In genomic region chr9:89615661-89616060, GRCh38 we compare ENCODE assay signal across 17 cellular contexts. TPM values are rescaled to one million over a fixed set of nuclear protein-coding genes. Genes with fewer than 3 reads are reported as not detected.
DNase-seq lines count a peak whose midpoint lies in the region; ATAC-seq, FAIRE-seq and TF ChIP-seq lines count a peak whose summit lies in the region.
"Had no signal": no experiment of that assay in that cellular context is flagged by ENCODE, and none has a peak within 500 bp of the region (broad histone marks: within the 10 kb centered on the region; RNA-seq: fewer than 3 reads in every experiment).

No MANE protein-coding gene starts in this region.

- H3K4me3 Mint-ChIP-seq in endodermal cell = no peak overlapping the region
- no peak overlapping the region for H3K4me3 Mint-ChIP-seq in CD14-positive monocyte
- H3K4me3 Mint-ChIP-seq: CD4-positive, alpha-beta T cell; H9 had no signal

- FAIRE-seq in HTR-8/SVneo (lab: Jason Lieb, UNC) = no peak
- FAIRE-seq: GM12878, GM19239 had no signal

- ATAC-seq in left ventricle myocardium superior (peak; percentile 42), heart left ventricle (no peak), HG02973 (IDR thresholded peaks at IDR 0.05; ENCODE audit: unreplicated experiment) (no peak), HG03442 (IDR thresholded peaks at IDR 0.05; ENCODE audit: unreplicated experiment) (no peak)
- ATAC-seq: GM12878 had no signal

- H3K9ac ChIP-seq in endodermal cell (ENCODE audit: extremely low read depth, low read length, poor library complexity, severe bottlenecking) (no peak overlapping the region), liver (ENCODE audit: low read depth in 1 of 2, low read length in 2 of 2) (no peak overlapping the region)
- H3K9ac ChIP-seq: BLaER1 treated with 17β-estradiol and CSF1 and Interleukin-3, amounts not matched to agents 10 nM and 100 nM had no signal

- H3K27ac Mint-ChIP-seq in endodermal cell (no peak overlapping the region), CD14-positive monocyte (peak overlapping the region in 1 of 7 donors; percentile 11)
- H3K27ac Mint-ChIP-seq: CD4-positive, alpha-beta T cell; H9 had no signal

- TF ChIP-seq RAD21 in liver (IDR thresholded peaks at IDR 0.05) = peak; percentile 46 to 72

- WGBS in heart left ventricle, 4 donors = 91 to 97% (median 95%) methylated on average over 2 of the region's 2 CpGs
- WGBS in endodermal cell (ENCODE audit: insufficient coverage in 1 of 2, insufficient read length in 1 of 2), 2 experiments = 87 to 100% methylated on average over 1 to 2 of the region's 2 CpGs
- WGBS in liver = 95% methylated on average over 2 of the region's 2 CpGs

- H3K9me3 ChIP-seq in heart left ventricle (peaks cover 0 to 8% (median 0%) of the 10 kb centered on the region in 12 donors), endodermal cell (ENCODE audit: control insufficient read depth, low read length) (peaks cover 9% of the 10 kb centered on the region), liver (ENCODE audit: control insufficient read depth in 4 of 4, low read length in 3 of 4) (peaks cover 0 to 6% (median 1%) of the 10 kb centered on the region in 4 donors)

- H3K9me3 Mint-ChIP-seq in endodermal cell = peaks cover 7% of the 10 kb centered on the region
- H3K9me3 Mint-ChIP-seq in CD14-positive monocyte = peaks cover 2 to 11% (median 7%) of the 10 kb centered on the region in 7 donors
- H3K9me3 Mint-ChIP-seq: CD4-positive, alpha-beta T cell had no signal

- DNase-seq in left ventricle myocardium superior (no peak), heart left ventricle (no peak), endodermal cell (no peak), HTR-8/SVneo (ENCODE audit: insufficient read length, low spot score) (no peak), CD14-positive monocyte (ENCODE audit: low spot score) (no peak)
- DNase-seq: ACHN; Calu3; CD4-positive, alpha-beta T cell; DMS 273 treated with DMSO at 0.1 percent for 48 hours; GOT3; H9 had no signal

- peaks cover 27% of the 10 kb centered on the region for H3K4me1 Mint-ChIP-seq in endodermal cell
- no peaks in the 10 kb centered on the region for H3K4me1 Mint-ChIP-seq in CD14-positive monocyte

- H3K27me3 Mint-ChIP-seq in endodermal cell (ENCODE audit: insufficient read depth) (peaks cover 25% of the 10 kb centered on the region), CD14-positive monocyte (ENCODE audit: low read depth in 3 of 3) (peaks cover 5 to 9% (median 8%) of the 10 kb centered on the region in 3 donors)
- H3K27me3 Mint-ChIP-seq: CD4-positive, alpha-beta T cell had no signal

- TF ChIP-seq POLR2A in heart left ventricle (IDR thresholded peaks at IDR 0.05) = no peak

- H3K27ac ChIP-seq in heart left ventricle (no peak overlapping the region), endodermal cell (ENCODE audit: low read depth, low read length) (no peak overlapping the region), liver (ENCODE audit: low read depth in 1 of 2, low read length in 2 of 2) (no peak overlapping the region)
- H3K27ac ChIP-seq: BLaER1 treated with 17β-estradiol and CSF1 and Interleukin-3, amounts not matched to agents 10 nM and 100 nM had no signal

- no peak for TF ChIP-seq CTCF in heart left ventricle (IDR thresholded peaks at IDR 0.05)
- peak; percentile 49 for TF ChIP-seq CTCF in endodermal cell (conservative IDR thresholded peaks at IDR 0.05)
- no peak for TF ChIP-seq CTCF in liver (IDR thresholded peaks at IDR 0.05; ENCODE audit: low read depth, low read length, missing input control)
- no peak for TF ChIP-seq CTCF in CD14-positive monocyte (IDR thresholded peaks at IDR 0.05)

- no peaks in the 10 kb centered on the region for H3K27me3 ChIP-seq in heart left ventricle
- no peaks in the 10 kb centered on the region for H3K27me3 ChIP-seq in endodermal cell (ENCODE audit: control insufficient read depth, insufficient read depth, low read length, poor library complexity, severe bottlenecking)
- H3K27me3 ChIP-seq in liver (ENCODE audit: control insufficient read depth in 4 of 4, insufficient read depth in 4 of 4, low read length in 3 of 4) = no peaks in the 10 kb centered on the region
- H3K27me3 ChIP-seq: BLaER1 treated with 17β-estradiol and CSF1 and Interleukin-3, amounts not matched to agents 10 nM and 100 nM had no signal

- H3K36me3 ChIP-seq in heart left ventricle = no peaks in the 10 kb centered on the region
- H3K36me3 ChIP-seq in endodermal cell (ENCODE audit: control insufficient read depth, insufficient read depth, low read length) = no peaks in the 10 kb centered on the region
- no peaks in the 10 kb centered on the region for H3K36me3 ChIP-seq in liver (ENCODE audit: control insufficient read depth in 4 of 4, insufficient read depth in 3 of 4, low read depth in 1 of 4, low read length in 3 of 4)
- H3K36me3 ChIP-seq: BLaER1 treated with 17β-estradiol and CSF1 and Interleukin-3, amounts not matched to agents 10 nM and 100 nM had no signal

- H3K4me1 ChIP-seq in heart left ventricle (no peaks in the 10 kb centered on the region), endodermal cell (ENCODE audit: control insufficient read depth, insufficient read depth, low read length) (no peaks in the 10 kb centered on the region), liver (ENCODE audit: control insufficient read depth in 4 of 4, insufficient read depth in 4 of 4, low read length in 3 of 4) (peaks cover 3 to 13% (median 10%) of the 10 kb centered on the region in 4 donors)

- H3K4me3 ChIP-seq in heart left ventricle (no peak overlapping the region), endodermal cell (ENCODE audit: low read length) (no peak overlapping the region), liver (ENCODE audit: low read depth in 1 of 3, low read length in 3 of 3) (no peak overlapping the region)
- H3K4me3 ChIP-seq: BLaER1 treated with 17β-estradiol and CSF1 and Interleukin-3, amounts not matched to agents 10 nM and 100 nM; GM12878 had no signal

- H3K36me3 Mint-ChIP-seq in endodermal cell (ENCODE audit: low read depth) = no peaks in the 10 kb centered on the region
- no peaks in the 10 kb centered on the region for H3K36me3 Mint-ChIP-seq in CD14-positive monocyte

- intact Hi-C loops in left ventricle myocardium superior (cut with micrococcal nuclease) = no loop called here
- intact Hi-C loops in heart left ventricle (cut with DNase I) = no loop called here
- intact Hi-C loops in CD14-positive monocyte (cut with micrococcal nuclease) = loop anchor here in 1 of 2 donors (10.0 kb wide), 1 partner anchor 169 kb away; no protein-coding TSS in a partner anchor

TF ChIP-seq in liver, 16 proteins besides CTCF, POLR2A, EP300 and RAD21 (continues in another document):
- TF ChIP-seq HNF4A (conservative IDR thresholded peaks at IDR 0.05) (no peak), FOXA2 (IDR thresholded peaks at IDR 0.05) (no peak), HNF4G (IDR thresholded peaks at IDR 0.05) (no peak), NR2F2 (IDR thresholded peaks at IDR 0.05) (no peak), ZBTB33 (IDR thresholded peaks at IDR 0.05) (no peak), SP1 (IDR thresholded peaks at IDR 0.05) (no peak), JUND (IDR thresholded peaks at IDR 0.05) (no peak), YY1 (IDR thresholded peaks at IDR 0.05) (no peak), GABPA (IDR thresholded peaks at IDR 0.05 in 1 of 2, conservative IDR thresholded peaks at IDR 0.05 in 1 of 2) (no peak), MAX (IDR thresholded peaks at IDR 0.05) (no peak), TAF1 (conservative IDR thresholded peaks at IDR 0.05) (no peak)

RNA-seq across cellular contexts. Expression of gene GADD45G, which starts 10.8 kb away (rescaled TPM):
- total RNA-seq in left ventricle myocardium superior = 54.0 TPM
- 10 to 100 TPM in 8 of 9 donors, 1 to 10 TPM in 1; 9.9 to 45.5 (median 13.2) TPM for total RNA-seq in heart left ventricle
- polyA plus RNA-seq in heart left ventricle = 100 to 1,000 TPM in 1 of 2 donors, 10 to 100 TPM in 1; 37.3 to 118 TPM
- total RNA-seq in endodermal cell = 1 to 10 TPM; 5.1 to 9.6 TPM
- 66.1 TPM for polyA plus RNA-seq in endodermal cell (2013, experiment 1 of 2)
- polyA plus RNA-seq in endodermal cell (2013, experiment 2 of 2) = 58.2 TPM
- total RNA-seq in liver = 10 to 100 TPM in 1 of 2 donors, 1 to 10 TPM in 1; 5.5 to 20.7 TPM
- 100 to 1,000 TPM in 1 of 2 donors, 10 to 100 TPM in 1; 66.0 to 106 TPM for polyA plus RNA-seq in liver
- 1 to 10 TPM; 1.1 to 1.3 TPM for polyA plus RNA-seq in CD14-positive monocyte
